ENCODE assay signal across 2 cellular contexts in the genomic region with DNA sequence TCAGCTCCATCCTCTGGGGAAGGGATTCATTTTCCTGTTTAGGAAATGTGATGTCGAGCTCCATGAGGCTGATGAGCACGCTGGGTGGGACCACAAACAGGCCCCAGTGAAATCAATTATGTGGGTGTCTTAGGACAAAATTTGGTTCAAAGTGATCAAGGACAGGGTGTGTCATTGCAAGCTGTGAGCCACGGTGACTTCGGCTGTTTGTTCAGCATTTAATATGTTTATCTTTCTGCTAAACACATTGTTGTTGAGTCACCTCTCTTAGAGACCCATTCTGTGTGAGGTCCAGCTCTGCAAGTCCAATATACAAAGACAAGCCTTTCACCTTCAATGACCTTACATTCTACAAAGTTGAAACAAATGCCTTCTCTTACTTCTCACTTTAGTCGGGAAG.
A peak's percentile ranks its signal among the peaks of the same experiment; 100 is the strongest.
TF ChIP-seq lines count a peak whose summit lies in the region.

No MANE protein-coding gene starts in this region.

TF ChIP-seq in HEK293, 187 proteins besides CTCF, POLR2A, EP300 and RAD21 (continued from another document):
- TF ChIP-seq, protein P1, sequence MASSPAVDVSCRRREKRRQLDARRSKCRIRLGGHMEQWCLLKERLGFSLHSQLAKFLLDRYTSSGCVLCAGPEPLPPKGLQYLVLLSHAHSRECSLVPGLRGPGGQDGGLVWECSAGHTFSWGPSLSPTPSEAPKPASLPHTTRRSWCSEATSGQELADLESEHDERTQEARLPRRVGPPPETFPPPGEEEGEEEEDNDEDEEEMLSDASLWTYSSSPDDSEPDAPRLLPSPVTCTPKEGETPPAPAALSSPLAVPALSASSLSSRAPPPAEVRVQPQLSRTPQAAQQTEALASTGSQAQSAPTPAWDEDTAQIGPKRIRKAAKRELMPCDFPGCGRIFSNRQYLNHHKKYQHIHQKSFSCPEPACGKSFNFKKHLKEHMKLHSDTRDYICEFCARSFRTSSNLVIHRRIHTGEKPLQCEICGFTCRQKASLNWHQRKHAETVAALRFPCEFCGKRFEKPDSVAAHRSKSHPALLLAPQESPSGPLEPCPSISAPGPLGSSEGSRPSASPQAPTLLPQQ (tag by site-specific recombination; IDR thresholded peaks at IDR 0.05): peak; percentile 34; the same call in 1 of the 2 replicates

TF ChIP-seq in HepG2, 621 proteins besides CTCF, POLR2A, EP300 and RAD21 (continued from another document):
- TF ChIP-seq CBX1 (IDR thresholded peaks at IDR 0.05; ENCODE audit: low read depth): no peak
- TF ChIP-seq MAFK (conservative IDR thresholded peaks at IDR 0.05 in 1 of 2, IDR thresholded peaks at IDR 0.05 in 1 of 2; ENCODE audit: low read length in 2 of 2): 0 out of 4 replicates have a peak, but pooled peaks have one; percentile 1 to 7
- TF ChIP-seq ERF (CRISPR knock-in tag; IDR thresholded peaks at IDR 0.05): no peak
- no peak for TF ChIP-seq ZNF230 (CRISPR knock-in tag; IDR thresholded peaks at IDR 0.05)
- TF ChIP-seq, protein P2, sequence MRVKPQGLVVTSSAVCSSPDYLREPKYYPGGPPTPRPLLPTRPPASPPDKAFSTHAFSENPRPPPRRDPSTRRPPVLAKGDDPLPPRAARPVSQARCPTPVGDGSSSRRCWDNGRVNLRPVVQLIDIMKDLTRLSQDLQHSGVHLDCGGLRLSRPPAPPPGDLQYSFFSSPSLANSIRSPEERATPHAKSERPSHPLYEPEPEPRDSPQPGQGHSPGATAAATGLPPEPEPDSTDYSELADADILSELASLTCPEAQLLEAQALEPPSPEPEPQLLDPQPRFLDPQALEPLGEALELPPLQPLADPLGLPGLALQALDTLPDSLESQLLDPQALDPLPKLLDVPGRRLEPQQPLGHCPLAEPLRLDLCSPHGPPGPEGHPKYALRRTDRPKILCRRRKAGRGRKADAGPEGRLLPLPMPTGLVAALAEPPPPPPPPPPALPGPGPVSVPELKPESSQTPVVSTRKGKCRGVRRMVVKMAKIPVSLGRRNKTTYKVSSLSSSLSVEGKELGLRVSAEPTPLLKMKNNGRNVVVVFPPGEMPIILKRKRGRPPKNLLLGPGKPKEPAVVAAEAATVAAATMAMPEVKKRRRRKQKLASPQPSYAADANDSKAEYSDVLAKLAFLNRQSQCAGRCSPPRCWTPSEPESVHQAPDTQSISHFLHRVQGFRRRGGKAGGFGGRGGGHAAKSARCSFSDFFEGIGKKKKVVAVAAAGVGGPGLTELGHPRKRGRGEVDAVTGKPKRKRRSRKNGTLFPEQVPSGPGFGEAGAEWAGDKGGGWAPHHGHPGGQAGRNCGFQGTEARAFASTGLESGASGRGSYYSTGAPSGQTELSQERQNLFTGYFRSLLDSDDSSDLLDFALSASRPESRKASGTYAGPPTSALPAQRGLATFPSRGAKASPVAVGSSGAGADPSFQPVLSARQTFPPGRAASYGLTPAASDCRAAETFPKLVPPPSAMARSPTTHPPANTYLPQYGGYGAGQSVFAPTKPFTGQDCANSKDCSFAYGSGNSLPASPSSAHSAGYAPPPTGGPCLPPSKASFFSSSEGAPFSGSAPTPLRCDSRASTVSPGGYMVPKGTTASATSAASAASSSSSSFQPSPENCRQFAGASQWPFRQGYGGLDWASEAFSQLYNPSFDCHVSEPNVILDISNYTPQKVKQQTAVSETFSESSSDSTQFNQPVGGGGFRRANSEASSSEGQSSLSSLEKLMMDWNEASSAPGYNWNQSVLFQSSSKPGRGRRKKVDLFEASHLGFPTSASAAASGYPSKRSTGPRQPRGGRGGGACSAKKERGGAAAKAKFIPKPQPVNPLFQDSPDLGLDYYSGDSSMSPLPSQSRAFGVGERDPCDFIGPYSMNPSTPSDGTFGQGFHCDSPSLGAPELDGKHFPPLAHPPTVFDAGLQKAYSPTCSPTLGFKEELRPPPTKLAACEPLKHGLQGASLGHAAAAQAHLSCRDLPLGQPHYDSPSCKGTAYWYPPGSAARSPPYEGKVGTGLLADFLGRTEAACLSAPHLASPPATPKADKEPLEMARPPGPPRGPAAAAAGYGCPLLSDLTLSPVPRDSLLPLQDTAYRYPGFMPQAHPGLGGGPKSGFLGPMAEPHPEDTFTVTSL (CRISPR knock-in tag; IDR thresholded peaks at IDR 0.05; ENCODE audit: borderline replicate concordance): peak; percentile 62; the same call in 1 of the 2 replicates
- TF ChIP-seq RXRB (CRISPR knock-in tag; IDR thresholded peaks at IDR 0.05; ENCODE audit: borderline replicate concordance): peak; percentile 35; the same call in 1 of the 2 replicates
- TF ChIP-seq, protein P3, sequence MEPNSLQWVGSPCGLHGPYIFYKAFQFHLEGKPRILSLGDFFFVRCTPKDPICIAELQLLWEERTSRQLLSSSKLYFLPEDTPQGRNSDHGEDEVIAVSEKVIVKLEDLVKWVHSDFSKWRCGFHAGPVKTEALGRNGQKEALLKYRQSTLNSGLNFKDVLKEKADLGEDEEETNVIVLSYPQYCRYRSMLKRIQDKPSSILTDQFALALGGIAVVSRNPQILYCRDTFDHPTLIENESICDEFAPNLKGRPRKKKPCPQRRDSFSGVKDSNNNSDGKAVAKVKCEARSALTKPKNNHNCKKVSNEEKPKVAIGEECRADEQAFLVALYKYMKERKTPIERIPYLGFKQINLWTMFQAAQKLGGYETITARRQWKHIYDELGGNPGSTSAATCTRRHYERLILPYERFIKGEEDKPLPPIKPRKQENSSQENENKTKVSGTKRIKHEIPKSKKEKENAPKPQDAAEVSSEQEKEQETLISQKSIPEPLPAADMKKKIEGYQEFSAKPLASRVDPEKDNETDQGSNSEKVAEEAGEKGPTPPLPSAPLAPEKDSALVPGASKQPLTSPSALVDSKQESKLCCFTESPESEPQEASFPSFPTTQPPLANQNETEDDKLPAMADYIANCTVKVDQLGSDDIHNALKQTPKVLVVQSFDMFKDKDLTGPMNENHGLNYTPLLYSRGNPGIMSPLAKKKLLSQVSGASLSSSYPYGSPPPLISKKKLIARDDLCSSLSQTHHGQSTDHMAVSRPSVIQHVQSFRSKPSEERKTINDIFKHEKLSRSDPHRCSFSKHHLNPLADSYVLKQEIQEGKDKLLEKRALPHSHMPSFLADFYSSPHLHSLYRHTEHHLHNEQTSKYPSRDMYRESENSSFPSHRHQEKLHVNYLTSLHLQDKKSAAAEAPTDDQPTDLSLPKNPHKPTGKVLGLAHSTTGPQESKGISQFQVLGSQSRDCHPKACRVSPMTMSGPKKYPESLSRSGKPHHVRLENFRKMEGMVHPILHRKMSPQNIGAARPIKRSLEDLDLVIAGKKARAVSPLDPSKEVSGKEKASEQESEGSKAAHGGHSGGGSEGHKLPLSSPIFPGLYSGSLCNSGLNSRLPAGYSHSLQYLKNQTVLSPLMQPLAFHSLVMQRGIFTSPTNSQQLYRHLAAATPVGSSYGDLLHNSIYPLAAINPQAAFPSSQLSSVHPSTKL (CRISPR knock-in tag; IDR thresholded peaks at IDR 0.05): peak; percentile 61; the same call in 1 of the 2 replicates
- no peak for TF ChIP-seq ONECUT2 (CRISPR knock-in tag; IDR thresholded peaks at IDR 0.05)
- TF ChIP-seq FOXP1 (IDR thresholded peaks at IDR 0.05): no peak
- TF ChIP-seq FOXP1 (CRISPR knock-in tag; IDR thresholded peaks at IDR 0.05): 0 out of 2 replicates have a peak, but pooled peaks have one; percentile 41
- TF ChIP-seq SOX5 (CRISPR knock-in tag; IDR thresholded peaks at IDR 0.05; ENCODE audit: borderline replicate concordance): peak; percentile 65; the same call in 1 of the 2 replicates
- no peak for TF ChIP-seq LCORL (IDR thresholded peaks at IDR 0.05)
- TF ChIP-seq LCORL (CRISPR knock-in tag; IDR thresholded peaks at IDR 0.05): peak; percentile 40; the same call in 1 of the 2 replicates
- no peak for TF ChIP-seq XBP1 (CRISPR knock-in tag; IDR thresholded peaks at IDR 0.05)
- no peak for TF ChIP-seq EZH2 (conservative IDR thresholded peaks at IDR 0.05; ENCODE audit: low read depth, low read length)
- TF ChIP-seq NR2F6 (IDR thresholded peaks at IDR 0.05): peak; percentile 20; the same call in 1 of the 2 replicates
- no peak for TF ChIP-seq NR2F6 (CRISPR knock-in tag; IDR thresholded peaks at IDR 0.05)
- TF ChIP-seq, protein P4, sequence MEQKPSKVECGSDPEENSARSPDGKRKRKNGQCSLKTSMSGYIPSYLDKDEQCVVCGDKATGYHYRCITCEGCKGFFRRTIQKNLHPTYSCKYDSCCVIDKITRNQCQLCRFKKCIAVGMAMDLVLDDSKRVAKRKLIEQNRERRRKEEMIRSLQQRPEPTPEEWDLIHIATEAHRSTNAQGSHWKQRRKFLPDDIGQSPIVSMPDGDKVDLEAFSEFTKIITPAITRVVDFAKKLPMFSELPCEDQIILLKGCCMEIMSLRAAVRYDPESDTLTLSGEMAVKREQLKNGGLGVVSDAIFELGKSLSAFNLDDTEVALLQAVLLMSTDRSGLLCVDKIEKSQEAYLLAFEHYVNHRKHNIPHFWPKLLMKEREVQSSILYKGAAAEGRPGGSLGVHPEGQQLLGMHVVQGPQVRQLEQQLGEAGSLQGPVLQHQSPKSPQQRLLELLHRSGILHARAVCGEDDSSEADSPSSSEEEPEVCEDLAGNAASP (CRISPR knock-in tag; IDR thresholded peaks at IDR 0.05; ENCODE audit: borderline replicate concordance): peak; percentile 32; the same call in 1 of the 2 replicates
- no peak for TF ChIP-seq ZNF333 (CRISPR knock-in tag; IDR thresholded peaks at IDR 0.05; ENCODE audit: borderline replicate concordance)
- TF ChIP-seq GATAD2A (CRISPR knock-in tag; IDR thresholded peaks at IDR 0.05): 0 out of 2 replicates have a peak, but pooled peaks have one; percentile 30
- TF ChIP-seq ELF1 (CRISPR knock-in tag; IDR thresholded peaks at IDR 0.05): no peak
- peak; percentile 12; the same call in 1 of the 2 replicates for TF ChIP-seq MAFF (IDR thresholded peaks at IDR 0.05; ENCODE audit: low read depth, low read length)
- peak; percentile 66 for TF ChIP-seq FOSL2 (CRISPR knock-in tag; IDR thresholded peaks at IDR 0.05)
- no peak for TF ChIP-seq ZSCAN25 (CRISPR knock-in tag; IDR thresholded peaks at IDR 0.05)
- TF ChIP-seq TCF7 (IDR thresholded peaks at IDR 0.05; ENCODE audit: low read depth): peak; percentile 36; the same call in 1 of the 2 replicates
- TF ChIP-seq, protein P5, sequence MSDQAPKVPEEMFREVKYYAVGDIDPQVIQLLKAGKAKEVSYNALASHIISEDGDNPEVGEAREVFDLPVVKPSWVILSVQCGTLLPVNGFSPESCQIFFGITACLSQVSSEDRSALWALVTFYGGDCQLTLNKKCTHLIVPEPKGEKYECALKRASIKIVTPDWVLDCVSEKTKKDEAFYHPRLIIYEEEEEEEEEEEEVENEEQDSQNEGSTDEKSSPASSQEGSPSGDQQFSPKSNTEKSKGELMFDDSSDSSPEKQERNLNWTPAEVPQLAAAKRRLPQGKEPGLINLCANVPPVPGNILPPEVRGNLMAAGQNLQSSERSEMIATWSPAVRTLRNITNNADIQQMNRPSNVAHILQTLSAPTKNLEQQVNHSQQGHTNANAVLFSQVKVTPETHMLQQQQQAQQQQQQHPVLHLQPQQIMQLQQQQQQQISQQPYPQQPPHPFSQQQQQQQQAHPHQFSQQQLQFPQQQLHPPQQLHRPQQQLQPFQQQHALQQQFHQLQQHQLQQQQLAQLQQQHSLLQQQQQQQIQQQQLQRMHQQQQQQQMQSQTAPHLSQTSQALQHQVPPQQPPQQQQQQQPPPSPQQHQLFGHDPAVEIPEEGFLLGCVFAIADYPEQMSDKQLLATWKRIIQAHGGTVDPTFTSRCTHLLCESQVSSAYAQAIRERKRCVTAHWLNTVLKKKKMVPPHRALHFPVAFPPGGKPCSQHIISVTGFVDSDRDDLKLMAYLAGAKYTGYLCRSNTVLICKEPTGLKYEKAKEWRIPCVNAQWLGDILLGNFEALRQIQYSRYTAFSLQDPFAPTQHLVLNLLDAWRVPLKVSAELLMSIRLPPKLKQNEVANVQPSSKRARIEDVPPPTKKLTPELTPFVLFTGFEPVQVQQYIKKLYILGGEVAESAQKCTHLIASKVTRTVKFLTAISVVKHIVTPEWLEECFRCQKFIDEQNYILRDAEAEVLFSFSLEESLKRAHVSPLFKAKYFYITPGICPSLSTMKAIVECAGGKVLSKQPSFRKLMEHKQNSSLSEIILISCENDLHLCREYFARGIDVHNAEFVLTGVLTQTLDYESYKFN (CRISPR knock-in tag; conservative IDR thresholded peaks at IDR 0.05): peak; percentile 31; the same call in 1 of the 2 replicates
- TF ChIP-seq RARA (CRISPR knock-in tag; IDR thresholded peaks at IDR 0.05): 0 out of 2 replicates have a peak, but pooled peaks have one; percentile 39
- no peak for TF ChIP-seq SOX6 (IDR thresholded peaks at IDR 0.05)
- peak; percentile 75 for TF ChIP-seq SOX6 (CRISPR knock-in tag; IDR thresholded peaks at IDR 0.05)
- TF ChIP-seq TBX3 (IDR thresholded peaks at IDR 0.05; ENCODE audit: borderline replicate concordance): peak; percentile 72; the same call in 1 of the 2 replicates
